24 cellular contexts compared by ENCODE assay signal in genomic region chr2:133498166-133498565, GRCh38.
"Had no signal": no experiment of that assay in that cellular context is flagged by ENCODE, and none has a peak within 500 bp of the region (broad histone marks: within the 10 kb centered on the region; RNA-seq: fewer than 3 reads in every experiment).

No MANE protein-coding gene starts in this region.

- H3K27ac ChIP-seq: adrenal gland, ascending aorta, epithelial cell of prostate, gastroesophageal sphincter, right lobe of liver, tibial nerve, uterus had no signal

- H3K36me3 Mint-ChIP-seq: activated naive CD8-positive, alpha-beta T cell; naive thymus-derived CD8-positive, alpha-beta T cell; stimulated activated effector memory CD8-positive, alpha-beta T cell treated with anti-CD3 and anti-CD28 coated beads, Interleukin-12 subunit alpha, Interleukin-12 subunit beta, amount 100 ng/mL, for 72 hours; WTC11 had no signal

- H3K4me1 Mint-ChIP-seq: activated CD4-positive, alpha-beta T cell treated with anti-CD3 and anti-CD28 coated beads for 36 hours; naive thymus-derived CD8-positive, alpha-beta T cell; stimulated activated effector memory CD8-positive, alpha-beta T cell treated with anti-CD3 and anti-CD28 coated beads, Interleukin-12 subunit alpha, Interleukin-12 subunit beta, amount 100 ng/mL, for 72 hours; stimulated activated naive CD8-positive, alpha-beta T cell treated with anti-CD3 and anti-CD28 coated beads, Interleukin-15, amount 100 ng/mL, for 72 hours had no signal

- H3K27me3 ChIP-seq: adrenal gland, ascending aorta, gastroesophageal sphincter, right lobe of liver, tibial nerve, uterus had no signal

- H3K9me3 ChIP-seq: adrenal gland, ascending aorta, gastroesophageal sphincter, right lobe of liver, tibial nerve, uterus had no signal

- H3K4me3 Mint-ChIP-seq: activated CD4-positive, alpha-beta T cell treated with anti-CD3 and anti-CD28 coated beads for 36 hours; activated naive CD8-positive, alpha-beta T cell; activated T-cell treated with anti-CD3 and anti-CD28 coated beads, Interleukin-2, amount 50 U/mL, for 4 hours; naive thymus-derived CD8-positive, alpha-beta T cell; stimulated activated effector memory CD8-positive, alpha-beta T cell treated with anti-CD3 and anti-CD28 coated beads, Interleukin-12 subunit alpha, Interleukin-12 subunit beta, amount 100 ng/mL, for 72 hours; stimulated activated naive CD8-positive, alpha-beta T cell treated with anti-CD3 and anti-CD28 coated beads, Interleukin-15, amount 100 ng/mL, for 72 hours; WTC11 had no signal

- H3K4me3 ChIP-seq: adrenal gland, ascending aorta, gastroesophageal sphincter, right lobe of liver, tibial nerve, uterus had no signal

- DNase-seq: activated CD4-positive, alpha-beta T cell treated with anti-CD3 and anti-CD28 coated beads for 36 hours; activated CD4-positive, alpha-beta T cell treated with anti-CD3 and anti-CD28 coated beads, Interleukin-2, amount 50 U/mL, for 48 hours; activated CD8-positive, alpha-beta memory T cell treated with anti-CD3 and anti-CD28 coated beads, Interleukin-2, amount 50 U/mL, for 48 hours; activated naive CD4-positive, alpha-beta T cell; activated T-cell treated with anti-CD3 and anti-CD28 coated beads, Interleukin-2, amount 50 U/mL, for 4 hours; adrenal gland; cerebellar nuclear complex; cortex of kidney; head of caudate nucleus; mesendoderm; naive thymus-derived CD8-positive, alpha-beta T cell; right lobe of liver; stimulated activated CD4-positive, alpha-beta T cell treated with anti-CD3 and anti-CD28 coated beads, Interleukin-2, amount 100 ng/mL, for 24 hours; stimulated activated naive CD8-positive, alpha-beta T cell treated with anti-CD3 and anti-CD28 coated beads, Interleukin-15, amount 100 ng/mL, for 72 hours; T-helper 1 cell; uterus had no signal

- H3K27ac Mint-ChIP-seq: activated CD4-positive, alpha-beta T cell treated with anti-CD3 and anti-CD28 coated beads for 36 hours; activated naive CD8-positive, alpha-beta T cell; activated T-helper 2 cell treated with anti-CD3 and anti-CD28 coated beads, Interferon-gamma antibody, Interleukin-2, Interleukin-4, amounts not matched to agents 10 μg/mL and 5 μg/mL and 100 μg/mL, durations not matched to agents 14 hours and 24 hours and 36 hours; naive thymus-derived CD8-positive, alpha-beta T cell; stimulated activated effector memory CD8-positive, alpha-beta T cell treated with anti-CD3 and anti-CD28 coated beads, Interleukin-12 subunit alpha, Interleukin-12 subunit beta, amount 100 ng/mL, for 72 hours; stimulated activated naive CD8-positive, alpha-beta T cell treated with anti-CD3 and anti-CD28 coated beads, Interleukin-15, amount 100 ng/mL, for 72 hours; WTC11 had no signal

- H3K9me3 Mint-ChIP-seq: activated T-cell treated with anti-CD3 and anti-CD28 coated beads, Interleukin-2, amount 50 U/mL, for 4 hours; activated T-helper 2 cell treated with anti-CD3 and anti-CD28 coated beads, Interferon-gamma antibody, Interleukin-2, Interleukin-4, amounts not matched to agents 10 μg/mL and 5 μg/mL and 100 μg/mL, durations not matched to agents 14 hours and 24 hours and 36 hours; stimulated activated naive CD8-positive, alpha-beta T cell treated with anti-CD3 and anti-CD28 coated beads, Interleukin-15, amount 100 ng/mL, for 72 hours; WTC11 had no signal

- ATAC-seq: activated CD4-positive, alpha-beta T cell treated with anti-CD3 and anti-CD28 coated beads for 36 hours; activated T-cell treated with anti-CD3 and anti-CD28 coated beads, Interleukin-2, amount 50 U/mL, for 4 hours; gastroesophageal sphincter; naive thymus-derived CD8-positive, alpha-beta T cell; right lobe of liver; stimulated activated effector memory CD8-positive, alpha-beta T cell treated with anti-CD3 and anti-CD28 coated beads, Interleukin-12 subunit alpha, Interleukin-12 subunit beta, amount 100 ng/mL, for 72 hours; stimulated activated naive CD8-positive, alpha-beta T cell treated with anti-CD3 and anti-CD28 coated beads, Interleukin-15, amount 100 ng/mL, for 72 hours had no signal

- H3K27me3 Mint-ChIP-seq: stimulated activated naive CD8-positive, alpha-beta T cell treated with anti-CD3 and anti-CD28 coated beads, Interleukin-15, amount 100 ng/mL, for 72 hours had no signal

- H3K36me3 ChIP-seq: adrenal gland, ascending aorta, gastroesophageal sphincter, right lobe of liver, tibial nerve, uterus had no signal

- H3K4me1 ChIP-seq: adrenal gland, ascending aorta, uterus had no signal
